ENCODE assay signal across 9 cellular contexts in genomic region chr5:172659570-172659908, GRCh38. TPM values are rescaled to one million over a fixed set of nuclear protein-coding genes. Genes with fewer than 3 reads are reported as not detected.
DNase-seq lines count a peak whose midpoint lies in the region; ATAC-seq and TF ChIP-seq lines count a peak whose summit lies in the region.
"Had no signal": no experiment of that assay in that cellular context is flagged by ENCODE, and none has a peak within 500 bp of the region (broad histone marks: within the 10 kb centered on the region; RNA-seq: fewer than 3 reads in every experiment).

No MANE protein-coding gene starts in this region.

- H3K27me3 Mint-ChIP-seq in WTC11 (ENCODE audit: low read depth): peaks cover 20% of the 10 kb centered on the region

- H3K27ac ChIP-seq in gastroesophageal sphincter (peak overlapping the region; percentile 54 to 95 (median 90)), osteoblast (ENCODE audit: low read depth, low read length) (peak overlapping the region; percentile 76), upper lobe of right lung (peak overlapping the region; percentile 85)

- H3K79me2 ChIP-seq in osteoblast (ENCODE audit: insufficient read depth, low read length): no peaks in the 10 kb centered on the region

- no peak for ATAC-seq in WTC11
- ATAC-seq in gastroesophageal sphincter: peak; percentile 11
- ATAC-seq in upper lobe of right lung: no peak
- ATAC-seq: activated CD8-positive, alpha-beta T cell treated with anti-CD3 and anti-CD28 coated beads for 36 hours had no signal

- H3K4me3 ChIP-seq in gastroesophageal sphincter (no peak overlapping the region), osteoblast (ENCODE audit: insufficient read depth, low read length) (no peak overlapping the region), upper lobe of right lung (no peak overlapping the region)

- no peak for TF ChIP-seq EP300 in gastroesophageal sphincter (IDR thresholded peaks at IDR 0.05)

- H4K20me1 ChIP-seq in osteoblast (ENCODE audit: insufficient read depth, low read length): no peaks in the 10 kb centered on the region

- TF ChIP-seq CTCF in WTC11 (IDR thresholded peaks at IDR 0.05): no peak
- TF ChIP-seq CTCF in gastroesophageal sphincter (IDR thresholded peaks at IDR 0.05): no peak
- TF ChIP-seq CTCF in osteoblast (IDR thresholded peaks at IDR 0.05; ENCODE audit: extremely low read depth, low read depth, low read length): no peak
- no peak for TF ChIP-seq CTCF in upper lobe of right lung (IDR thresholded peaks at IDR 0.05)

- H3K27me3 ChIP-seq in gastroesophageal sphincter (no peaks in the 10 kb centered on the region), osteoblast (ENCODE audit: insufficient read depth, low read length) (no peaks in the 10 kb centered on the region), upper lobe of right lung (no peaks in the 10 kb centered on the region)

- H2AFZ ChIP-seq in osteoblast (ENCODE audit: low read length): peak overlapping the region; percentile 93

- CTCF ChIA-PET in WTC11 (lab: Charles Lee): interaction anchor here (0.7 to 1.9 kb wide), 10 partner anchors 10 to 207 kb away, joined by 3 to 7 read pairs (median 3); partner anchors contain the start of gene NEURL1B

- DNase-seq in WTC11 (ENCODE audit: low spot score): no peak
- no peak for DNase-seq in osteoblast (ENCODE audit: insufficient read length, low spot score, missing footprints)
- DNase-seq in upper lobe of right lung: no peak
- DNase-seq in NOMO-1 (lab: John Stamatoyannopoulos, UW; ENCODE audit: unreplicated experiment in 2 of 2): no peak
- no peak for DNase-seq in activated CD8-positive, alpha-beta memory T cell treated with anti-CD3 and anti-CD28 coated beads, Interleukin-2, amount 50 U/mL, for 48 hours
- DNase-seq in GOT3 (lab: John Stamatoyannopoulos, UW): no peak
- DNase-seq: activated CD8-positive, alpha-beta T cell treated with anti-CD3 and anti-CD28 coated beads for 36 hours; NCI-H2081 had no signal

- POLR2A ChIA-PET in WTC11 (lab: Charles Lee): interaction anchor here (1.6 kb wide), 1 partner anchor 74 kb away, joined by 4 read pairs; no protein-coding TSS in a partner anchor

- TF ChIP-seq POLR2A in gastroesophageal sphincter (IDR thresholded peaks at IDR 0.05): no peak

- H3K36me3 ChIP-seq in gastroesophageal sphincter (peaks cover 0 to 9% of the 10 kb centered on the region in 2 donors), osteoblast (ENCODE audit: insufficient read depth, low read length) (no peaks in the 10 kb centered on the region), upper lobe of right lung (no peaks in the 10 kb centered on the region)

- intact Hi-C loops in upper lobe of right lung (cut with DNase I): no loop called here

- peaks cover 11% of the 10 kb centered on the region for H3K4me1 Mint-ChIP-seq in WTC11

- H3K4me2 ChIP-seq in osteoblast (ENCODE audit: insufficient read depth, low read length): peak overlapping the region; percentile 36

- H3K9me3 Mint-ChIP-seq in WTC11: peaks cover 24% of the 10 kb centered on the region

- H3K4me3 Mint-ChIP-seq in WTC11: no peak overlapping the region
- H3K4me3 Mint-ChIP-seq: activated CD8-positive, alpha-beta T cell treated with anti-CD3 and anti-CD28 coated beads for 36 hours had no signal

- peak overlapping the region; percentile 14; the same call in 1 of the 2 replicates for H3K27ac Mint-ChIP-seq in WTC11
- H3K27ac Mint-ChIP-seq: activated CD8-positive, alpha-beta T cell treated with anti-CD3 and anti-CD28 coated beads for 36 hours had no signal

- peaks cover 10 to 83% (median 28%) of the 10 kb centered on the region in 3 donors for H3K4me1 ChIP-seq in gastroesophageal sphincter
- H3K4me1 ChIP-seq in osteoblast (ENCODE audit: insufficient read depth, low read length): peaks cover 13% of the 10 kb centered on the region
- H3K4me1 ChIP-seq in upper lobe of right lung: peaks cover 47% of the 10 kb centered on the region

- H3K36me3 Mint-ChIP-seq in WTC11: peaks cover 21% of the 10 kb centered on the region

- peaks cover 0 to 11% (median 0%) of the 10 kb centered on the region in 3 donors for H3K9me3 ChIP-seq in gastroesophageal sphincter
- H3K9me3 ChIP-seq in osteoblast (ENCODE audit: low read depth, low read length): peaks cover 6% of the 10 kb centered on the region
- no peaks in the 10 kb centered on the region for H3K9me3 ChIP-seq in upper lobe of right lung

TF ChIP-seq in WTC11, 78 proteins besides CTCF, POLR2A, EP300 and RAD21:
- no peak for TF ChIP-seq MXD4 (CRISPR knock-in tag; IDR thresholded peaks at IDR 0.05; ENCODE audit: borderline replicate concordance)
- TF ChIP-seq USF1 (CRISPR knock-in tag; IDR thresholded peaks at IDR 0.05): no peak
- TF ChIP-seq, protein P1, sequence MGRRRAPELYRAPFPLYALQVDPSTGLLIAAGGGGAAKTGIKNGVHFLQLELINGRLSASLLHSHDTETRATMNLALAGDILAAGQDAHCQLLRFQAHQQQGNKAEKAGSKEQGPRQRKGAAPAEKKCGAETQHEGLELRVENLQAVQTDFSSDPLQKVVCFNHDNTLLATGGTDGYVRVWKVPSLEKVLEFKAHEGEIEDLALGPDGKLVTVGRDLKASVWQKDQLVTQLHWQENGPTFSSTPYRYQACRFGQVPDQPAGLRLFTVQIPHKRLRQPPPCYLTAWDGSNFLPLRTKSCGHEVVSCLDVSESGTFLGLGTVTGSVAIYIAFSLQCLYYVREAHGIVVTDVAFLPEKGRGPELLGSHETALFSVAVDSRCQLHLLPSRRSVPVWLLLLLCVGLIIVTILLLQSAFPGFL (CRISPR knock-in tag; IDR thresholded peaks at IDR 0.05; ENCODE audit: borderline replicate concordance): no peak
- TF ChIP-seq, protein P2, sequence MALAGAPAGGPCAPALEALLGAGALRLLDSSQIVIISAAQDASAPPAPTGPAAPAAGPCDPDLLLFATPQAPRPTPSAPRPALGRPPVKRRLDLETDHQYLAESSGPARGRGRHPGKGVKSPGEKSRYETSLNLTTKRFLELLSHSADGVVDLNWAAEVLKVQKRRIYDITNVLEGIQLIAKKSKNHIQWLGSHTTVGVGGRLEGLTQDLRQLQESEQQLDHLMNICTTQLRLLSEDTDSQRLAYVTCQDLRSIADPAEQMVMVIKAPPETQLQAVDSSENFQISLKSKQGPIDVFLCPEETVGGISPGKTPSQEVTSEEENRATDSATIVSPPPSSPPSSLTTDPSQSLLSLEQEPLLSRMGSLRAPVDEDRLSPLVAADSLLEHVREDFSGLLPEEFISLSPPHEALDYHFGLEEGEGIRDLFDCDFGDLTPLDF (CRISPR knock-in tag; IDR thresholded peaks at IDR 0.05): no peak
- TF ChIP-seq TCF7 (CRISPR knock-in tag; IDR thresholded peaks at IDR 0.05; ENCODE audit: low read depth): no peak
- TF ChIP-seq, protein P3, sequence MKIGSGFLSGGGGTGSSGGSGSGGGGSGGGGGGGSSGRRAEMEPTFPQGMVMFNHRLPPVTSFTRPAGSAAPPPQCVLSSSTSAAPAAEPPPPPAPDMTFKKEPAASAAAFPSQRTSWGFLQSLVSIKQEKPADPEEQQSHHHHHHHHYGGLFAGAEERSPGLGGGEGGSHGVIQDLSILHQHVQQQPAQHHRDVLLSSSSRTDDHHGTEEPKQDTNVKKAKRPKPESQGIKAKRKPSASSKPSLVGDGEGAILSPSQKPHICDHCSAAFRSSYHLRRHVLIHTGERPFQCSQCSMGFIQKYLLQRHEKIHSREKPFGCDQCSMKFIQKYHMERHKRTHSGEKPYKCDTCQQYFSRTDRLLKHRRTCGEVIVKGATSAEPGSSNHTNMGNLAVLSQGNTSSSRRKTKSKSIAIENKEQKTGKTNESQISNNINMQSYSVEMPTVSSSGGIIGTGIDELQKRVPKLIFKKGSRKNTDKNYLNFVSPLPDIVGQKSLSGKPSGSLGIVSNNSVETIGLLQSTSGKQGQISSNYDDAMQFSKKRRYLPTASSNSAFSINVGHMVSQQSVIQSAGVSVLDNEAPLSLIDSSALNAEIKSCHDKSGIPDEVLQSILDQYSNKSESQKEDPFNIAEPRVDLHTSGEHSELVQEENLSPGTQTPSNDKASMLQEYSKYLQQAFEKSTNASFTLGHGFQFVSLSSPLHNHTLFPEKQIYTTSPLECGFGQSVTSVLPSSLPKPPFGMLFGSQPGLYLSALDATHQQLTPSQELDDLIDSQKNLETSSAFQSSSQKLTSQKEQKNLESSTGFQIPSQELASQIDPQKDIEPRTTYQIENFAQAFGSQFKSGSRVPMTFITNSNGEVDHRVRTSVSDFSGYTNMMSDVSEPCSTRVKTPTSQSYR (CRISPR knock-in tag; IDR thresholded peaks at IDR 0.05): no peak
- no peak for TF ChIP-seq CREM (CRISPR knock-in tag; IDR thresholded peaks at IDR 0.05)
- TF ChIP-seq TEAD4 (CRISPR knock-in tag; IDR thresholded peaks at IDR 0.05): no peak
- TF ChIP-seq, protein P4, sequence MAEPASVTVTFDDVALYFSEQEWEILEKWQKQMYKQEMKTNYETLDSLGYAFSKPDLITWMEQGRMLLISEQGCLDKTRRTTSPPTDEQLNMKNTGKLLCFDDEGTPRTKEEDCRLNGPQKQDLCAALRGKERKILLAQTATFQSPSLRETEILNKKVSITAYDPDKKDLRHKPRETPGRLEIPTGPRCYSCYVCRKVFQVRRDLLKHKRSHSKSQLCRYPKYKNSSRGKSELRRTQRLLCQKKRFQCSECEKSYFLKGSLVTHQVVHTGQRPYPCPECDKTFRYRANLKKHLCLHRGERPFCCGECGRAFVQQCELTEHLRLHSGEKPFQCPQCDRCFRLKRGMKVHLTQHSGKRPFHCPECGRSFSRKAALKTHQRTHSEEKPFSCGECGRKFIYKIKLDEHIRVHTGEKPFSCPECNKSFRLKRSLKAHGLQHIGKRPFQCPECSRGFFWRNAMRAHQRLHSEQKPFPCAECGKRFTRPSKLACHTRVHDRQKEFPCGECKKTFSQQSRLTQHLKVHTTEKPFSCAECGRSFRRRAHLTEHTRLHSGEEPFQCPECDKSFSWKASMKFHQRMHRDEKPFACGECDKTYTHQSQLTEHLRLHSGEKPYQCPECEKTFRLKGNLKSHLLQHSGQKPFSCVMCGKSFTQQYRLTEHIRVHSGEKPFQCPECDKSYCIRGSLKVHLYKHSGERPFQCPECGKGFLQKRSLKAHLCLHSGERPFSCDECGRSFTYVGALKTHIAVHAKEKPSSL (CRISPR knock-in tag; conservative IDR thresholded peaks at IDR 0.05): no peak
- TF ChIP-seq HMGA2 (CRISPR knock-in tag; IDR thresholded peaks at IDR 0.05): no peak
- no peak for TF ChIP-seq FOXJ3 (CRISPR knock-in tag; IDR thresholded peaks at IDR 0.05; ENCODE audit: borderline replicate concordance)
- no peak for TF ChIP-seq ETV6 (CRISPR knock-in tag; IDR thresholded peaks at IDR 0.05)
- TF ChIP-seq ZNF671 (CRISPR knock-in tag; IDR thresholded peaks at IDR 0.05): no peak

RNA-seq across cellular contexts. Expression of gene NEURL1B, which starts 18.5 kb away (rescaled TPM):
- total RNA-seq in WTC11 (2021) (6.1 to 9.8 TPM (median 6.6 TPM) in 3 replicates), gastroesophageal sphincter (10 to 100 TPM; 21.7 to 59.9 (median 41.5) TPM), osteoblast (0.29 and 0.36 TPM in 2 replicates), upper lobe of right lung (25.0 TPM)
